ENCODE assay signal across 11 cellular contexts in genomic region chr19:42202290-42202867, GRCh38. TPM values are rescaled to one million over a fixed set of nuclear protein-coding genes. Genes with fewer than 3 reads are reported as not detected.
DNase-seq lines count a peak whose midpoint lies in the region; ATAC-seq and TF ChIP-seq lines count a peak whose summit lies in the region.
"Had no signal": no experiment of that assay in that cellular context is flagged by ENCODE, and none has a peak within 500 bp of the region (broad histone marks: within the 10 kb centered on the region; RNA-seq: fewer than 3 reads in every experiment).

No MANE protein-coding gene starts in this region.

- ATAC-seq in GM23338 (no peak), left lobe of liver (no peak)
- no peak for ATAC-seq in natural killer cell treated with Interleukin-12 subunit alpha and Interleukin-12 subunit beta and Interleukin-15 and Interleukin-18, amount 100 ng/mL, for 72 hours

- DNase-seq in GM23338 (ENCODE audit: low spot score) (no peak), germinal center (ENCODE audit: low spot score) (no peak), coronary artery (ENCODE audit: low spot score) (no peak), left lobe of liver (ENCODE audit: low spot score) (no peak), NCI-H774 (lab: John Stamatoyannopoulos, UW) (no peak)
- DNase-seq in activated naive CD8-positive, alpha-beta T cell treated with anti-CD3 and anti-CD28 coated beads for 36 hours: no peak
- no peak for DNase-seq in natural killer cell treated with Interleukin-12 subunit alpha and Interleukin-12 subunit beta and Interleukin-15 and Interleukin-18, amount 100 ng/mL, for 72 hours (ENCODE audit: low spot score)
- DNase-seq: Caco-2, dorsolateral prefrontal cortex had no signal

- peak overlapping the region; percentile 87 to 99 (median 97) for H3K4me2 ChIP-seq in BLaER1 treated with 17β-estradiol and CSF1 and Interleukin-3, amounts not matched to agents 10 nM and 100 nM
- no peak overlapping the region for H3K4me2 ChIP-seq in GM23338

- peaks cover 59% of the 10 kb centered on the region for H3K4me1 Mint-ChIP-seq in GM23338
- peaks cover 66% of the 10 kb centered on the region for H3K4me1 Mint-ChIP-seq in activated naive CD8-positive, alpha-beta T cell treated with anti-CD3 and anti-CD28 coated beads for 36 hours
- H3K4me1 Mint-ChIP-seq in natural killer cell treated with Interleukin-12 subunit alpha and Interleukin-12 subunit beta and Interleukin-15 and Interleukin-18, amount 100 ng/mL, for 72 hours (ENCODE audit: low read depth in 2 of 2): peaks cover 63 to 70% of the 10 kb centered on the region in 2 donors

- H3K79me2 ChIP-seq in GM23338 (replicated peaks; ENCODE audit: insufficient read depth): peaks cover 33% of the 10 kb centered on the region

- no peak overlapping the region; the same call in 2 of the 3 replicates for H3K4me3 Mint-ChIP-seq in GM23338
- peak overlapping the region; percentile 33 for H3K4me3 Mint-ChIP-seq in activated naive CD8-positive, alpha-beta T cell treated with anti-CD3 and anti-CD28 coated beads for 36 hours
- peak overlapping the region; percentile 83 for H3K4me3 Mint-ChIP-seq in natural killer cell treated with Interleukin-12 subunit alpha and Interleukin-12 subunit beta and Interleukin-15 and Interleukin-18, amount 100 ng/mL, for 72 hours

- H3K36me3 ChIP-seq in BLaER1 treated with 17β-estradiol and CSF1 and Interleukin-3, amounts not matched to agents 10 nM and 100 nM: peaks cover 59 to 83% (median 75%) of the 10 kb centered on the region in 11 experiments
- H3K36me3 ChIP-seq in GM23338 (ENCODE audit: insufficient read depth): peaks cover 15% of the 10 kb centered on the region

- H3K36me3 Mint-ChIP-seq in GM23338 (ENCODE audit: low read depth): peaks cover 79% of the 10 kb centered on the region
- H3K36me3 Mint-ChIP-seq in activated naive CD8-positive, alpha-beta T cell treated with anti-CD3 and anti-CD28 coated beads for 36 hours: peaks cover 56% of the 10 kb centered on the region
- H3K36me3 Mint-ChIP-seq in natural killer cell treated with Interleukin-12 subunit alpha and Interleukin-12 subunit beta and Interleukin-15 and Interleukin-18, amount 100 ng/mL, for 72 hours: peaks cover 6% of the 10 kb centered on the region

- peak overlapping the region; percentile 13; the same call in 1 of the 2 replicates for H3K27ac Mint-ChIP-seq in GM23338
- peak overlapping the region; percentile 94 for H3K27ac Mint-ChIP-seq in activated naive CD8-positive, alpha-beta T cell treated with anti-CD3 and anti-CD28 coated beads for 36 hours
- peak overlapping the region; percentile 95 to 96 for H3K27ac Mint-ChIP-seq in natural killer cell treated with Interleukin-12 subunit alpha and Interleukin-12 subunit beta and Interleukin-15 and Interleukin-18, amount 100 ng/mL, for 72 hours

- peaks cover 2% of the 10 kb centered on the region for H3K9me3 Mint-ChIP-seq in GM23338
- no peaks in the 10 kb centered on the region for H3K9me3 Mint-ChIP-seq in activated naive CD8-positive, alpha-beta T cell treated with anti-CD3 and anti-CD28 coated beads for 36 hours
- no peaks in the 10 kb centered on the region for H3K9me3 Mint-ChIP-seq in natural killer cell treated with Interleukin-12 subunit alpha and Interleukin-12 subunit beta and Interleukin-15 and Interleukin-18, amount 100 ng/mL, for 72 hours

- H3K4me3 ChIP-seq in BLaER1 treated with 17β-estradiol and CSF1 and Interleukin-3, amounts not matched to agents 10 nM and 100 nM: peak overlapping the region in 6 of 10 experiments; percentile 1 to 43 (median 10); a peak in 5 of 20 replicates
- H3K4me3 ChIP-seq in GM23338: no peak overlapping the region
- no peak overlapping the region for H3K4me3 ChIP-seq in coronary artery
- H3K4me3 ChIP-seq: dorsolateral prefrontal cortex, vagina had no signal

- H3K27ac ChIP-seq in BLaER1 treated with 17β-estradiol and CSF1 and Interleukin-3, amounts not matched to agents 10 nM and 100 nM: peak overlapping the region; percentile 85 to 97 (median 93)
- H3K27ac ChIP-seq in GM23338 (ENCODE audit: low read depth) (no peak overlapping the region), coronary artery (peak overlapping the region in 1 of 2 donors; percentile 79)
- H3K27ac ChIP-seq: vagina had no signal

- H3K4me1 ChIP-seq in BLaER1 treated with 17β-estradiol and CSF1 and Interleukin-3, amounts not matched to agents 10 nM and 100 nM: peaks cover 65 to 98% (median 79%) of the 10 kb centered on the region in 10 experiments
- H3K4me1 ChIP-seq in GM23338 (ENCODE audit: insufficient read depth): peaks cover 18% of the 10 kb centered on the region

- peaks cover 0 to 76% (median 9%) of the 10 kb centered on the region in 11 experiments; a peak in 12 of 22 replicates for H4K20me1 ChIP-seq in BLaER1 treated with 17β-estradiol and CSF1 and Interleukin-3, amounts not matched to agents 10 nM and 100 nM
- H4K20me1 ChIP-seq in GM23338 (replicated peaks; ENCODE audit: insufficient read depth): peaks cover 31% of the 10 kb centered on the region

- H3K9me2 ChIP-seq in GM23338 (ENCODE audit: insufficient read depth): no peaks in the 10 kb centered on the region

- TF ChIP-seq CTCF in GM23338 (conservative IDR thresholded peaks at IDR 0.05; ENCODE audit: low read depth in 2 of 2) (no peak), coronary artery (IDR thresholded peaks at IDR 0.05) (no peak)

- peak overlapping the region in 9 of 11 experiments; percentile 52 to 87 (median 84); a peak in 16 of 22 replicates for H3K9ac ChIP-seq in BLaER1 treated with 17β-estradiol and CSF1 and Interleukin-3, amounts not matched to agents 10 nM and 100 nM

- peaks cover 6% of the 10 kb centered on the region for H3K27me3 Mint-ChIP-seq in GM23338 (ENCODE audit: insufficient read depth, low read depth, poor library complexity)
- H3K27me3 Mint-ChIP-seq in activated naive CD8-positive, alpha-beta T cell treated with anti-CD3 and anti-CD28 coated beads for 36 hours: no peaks in the 10 kb centered on the region
- no peaks in the 10 kb centered on the region for H3K27me3 Mint-ChIP-seq in natural killer cell treated with Interleukin-12 subunit alpha and Interleukin-12 subunit beta and Interleukin-15 and Interleukin-18, amount 100 ng/mL, for 72 hours

- H3K27me3 ChIP-seq in BLaER1 treated with 17β-estradiol and CSF1 and Interleukin-3, amounts not matched to agents 10 nM and 100 nM: no peaks in the 10 kb centered on the region
- H3K27me3 ChIP-seq in GM23338 (ENCODE audit: insufficient read depth): no peaks in the 10 kb centered on the region
- H3K27me3 ChIP-seq: dorsolateral prefrontal cortex, vagina had no signal

- peaks cover 2% of the 10 kb centered on the region for H3F3A ChIP-seq in GM23338 (replicated peaks; ENCODE audit: low read depth)

- no peaks in the 10 kb centered on the region for H3K9me3 ChIP-seq in BLaER1 treated with 17β-estradiol and CSF1 and Interleukin-3, amounts not matched to agents 10 nM and 100 nM (replicated peaks in 1 of 11)
- H3K9me3 ChIP-seq: Caco-2, vagina had no signal

- H2AFZ ChIP-seq in GM23338: no peak overlapping the region

RNA-seq across cellular contexts. Expression of gene DEDD2, which starts 15.1 kb away (rescaled TPM):
- total RNA-seq in GM23338 (2014; rRNA removed; shearing (Covaris generic)): 59.4 and 63.0 TPM in 2 replicates
- 23.4 and 25.6 TPM in 2 replicates for polyA plus RNA-seq in GM23338 (2016; fragmentation: Nextera tagmentation; extraction: Ambion mirVana)
- 10 to 100 TPM; 16.2 to 17.6 TPM for total RNA-seq in activated naive CD8-positive, alpha-beta T cell treated with anti-CD3 and anti-CD28 coated beads for 36 hours
- 10 to 100 TPM; 28.5 to 33.2 TPM for total RNA-seq in natural killer cell treated with Interleukin-12 subunit alpha and Interleukin-12 subunit beta and Interleukin-15 and Interleukin-18, amount 100 ng/mL, for 72 hours
- 15.0 TPM for total RNA-seq in left lobe of liver

RNA-seq across cellular contexts. Expression of gene ZNF526, which starts 17.7 kb away (rescaled TPM):
- total RNA-seq in GM23338 (2014; rRNA removed; shearing (Covaris generic)): 12.7 and 13.3 TPM in 2 replicates
- 4.7 and 5.8 TPM in 2 replicates for polyA plus RNA-seq in GM23338 (2016; fragmentation: Nextera tagmentation; extraction: Ambion mirVana)
- 10 to 100 TPM; 12.1 to 14.5 TPM for total RNA-seq in activated naive CD8-positive, alpha-beta T cell treated with anti-CD3 and anti-CD28 coated beads for 36 hours
- 10 to 100 TPM; 18.5 to 23.7 TPM for total RNA-seq in natural killer cell treated with Interleukin-12 subunit alpha and Interleukin-12 subunit beta and Interleukin-15 and Interleukin-18, amount 100 ng/mL, for 72 hours
- total RNA-seq in left lobe of liver: 5.3 TPM

RNA-seq across cellular contexts. Expression of gene GSK3A, which starts 40.0 kb away (rescaled TPM):
- total RNA-seq in GM23338 (2014; rRNA removed; shearing (Covaris generic)): 40.7 and 47.0 TPM in 2 replicates
- polyA plus RNA-seq in GM23338 (2016; fragmentation: Nextera tagmentation; extraction: Ambion mirVana): 17.7 and 19.2 TPM in 2 replicates
- 10 to 100 TPM; 38.2 to 39.0 TPM for total RNA-seq in activated naive CD8-positive, alpha-beta T cell treated with anti-CD3 and anti-CD28 coated beads for 36 hours
- 10 to 100 TPM; 51.1 to 52.8 TPM for total RNA-seq in natural killer cell treated with Interleukin-12 subunit alpha and Interleukin-12 subunit beta and Interleukin-15 and Interleukin-18, amount 100 ng/mL, for 72 hours
- total RNA-seq in left lobe of liver: 15.1 TPM

RNA-seq across cellular contexts. Expression of gene ERF, which starts 52.5 kb away (rescaled TPM):
- total RNA-seq in GM23338 (2014; rRNA removed; shearing (Covaris generic)): 49.0 and 49.4 TPM in 2 replicates
- 29.4 and 30.4 TPM in 2 replicates for polyA plus RNA-seq in GM23338 (2016; fragmentation: Nextera tagmentation; extraction: Ambion mirVana)
- total RNA-seq in activated naive CD8-positive, alpha-beta T cell treated with anti-CD3 and anti-CD28 coated beads for 36 hours: 10 to 100 TPM; 62.9 to 66.0 TPM
- total RNA-seq in natural killer cell treated with Interleukin-12 subunit alpha and Interleukin-12 subunit beta and Interleukin-15 and Interleukin-18, amount 100 ng/mL, for 72 hours: 10 to 100 TPM; 29.5 to 47.8 TPM
- 35.9 TPM for total RNA-seq in left lobe of liver

Comparison
In these comparisons a context has a peak if more than half of its experiments do, and no peak if none do; other contexts are left out.
1. H3K4me3 ChIP-seq: peak in BLaER1 treated with 17β-estradiol and CSF1 and Interleukin-3, amounts not matched to agents 10 nM and 100 nM (6 of 10); none in GM23338 (single experiment) and coronary artery (single experiment).
2. H3K27ac Mint-ChIP-seq: peak in every context shown above with its lines; median percentile 96 in natural killer cell treated with Interleukin-12 subunit alpha and Interleukin-12 subunit beta and Interleukin-15 and Interleukin-18, amount 100 ng/mL, for 72 hours; 94 in activated naive CD8-positive, alpha-beta T cell treated with anti-CD3 and anti-CD28 coated beads for 36 hours; 13 in GM23338.